ENCODE assay signal across 20 cellular contexts in the genomic region with DNA sequence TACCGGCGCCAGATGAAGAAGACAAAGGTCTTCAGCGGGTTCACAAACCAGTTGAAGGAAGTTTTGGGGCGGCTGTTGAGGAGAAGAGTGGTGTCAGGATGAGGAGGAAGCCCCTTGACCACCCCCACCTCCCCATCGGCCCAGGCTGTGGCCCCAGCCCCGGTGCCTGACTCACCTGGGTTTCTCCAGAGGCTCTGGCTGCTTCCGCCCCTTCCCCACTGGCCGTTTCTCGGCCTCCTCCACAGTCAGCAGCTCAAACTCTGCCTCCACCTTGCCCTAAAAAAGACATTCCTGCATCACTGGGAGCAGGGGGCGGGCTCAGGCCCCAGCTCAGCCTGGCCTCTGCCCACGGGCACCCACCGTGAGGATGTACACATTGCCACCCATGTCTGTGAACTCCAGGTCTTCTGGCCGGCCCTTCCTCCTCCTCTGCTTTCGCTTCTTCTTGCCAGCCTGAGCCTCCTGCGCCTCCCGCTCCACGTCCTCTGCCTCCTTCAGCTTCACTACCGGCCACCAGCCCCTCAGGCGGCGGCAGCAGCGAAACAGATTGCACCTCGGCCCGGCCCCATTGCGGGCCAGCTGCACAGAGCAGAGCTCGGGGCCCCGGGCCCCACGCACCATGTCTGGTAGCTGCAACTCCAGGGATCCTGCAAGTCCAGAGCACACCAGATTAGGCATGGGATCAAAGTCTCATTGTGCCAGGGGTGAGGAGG. TPM values are rescaled to one million over a fixed set of nuclear protein-coding genes. Genes with fewer than 3 reads are reported as not detected.
DNase-seq lines count a peak whose midpoint lies in the region; ATAC-seq and TF ChIP-seq lines count a peak whose summit lies in the region.
"Had no signal": no experiment of that assay in that cellular context is flagged by ENCODE, and none has a peak within 500 bp of the region (broad histone marks: within the 10 kb centered on the region; RNA-seq: fewer than 3 reads in every experiment).

No MANE protein-coding gene starts in this region.

- H3K4me2 ChIP-seq in HCT116 (ENCODE audit: low read length) = no peak overlapping the region
- H3K4me2 ChIP-seq: BLaER1 had no signal

- no peaks in the 10 kb centered on the region for H3K4me1 ChIP-seq in CD4-positive, CD25-positive, alpha-beta regulatory T cell (ENCODE audit: control insufficient read depth, insufficient read depth, low read length, poor library complexity, severe bottlenecking)
- H3K4me1 ChIP-seq in HCT116 (ENCODE audit: control insufficient read depth in 1 of 2, insufficient read depth in 2 of 2, low read length in 2 of 2) = no peaks in the 10 kb centered on the region; a peak in 1 of 4 replicates
- H3K4me1 ChIP-seq in CD8-positive, alpha-beta T cell (ENCODE audit: insufficient read depth, low read length) = no peaks in the 10 kb centered on the region
- H3K4me1 ChIP-seq: BLaER1, Peyer's patch had no signal

- no peaks in the 10 kb centered on the region for H3K27me3 ChIP-seq in CD4-positive, CD25-positive, alpha-beta regulatory T cell (ENCODE audit: control insufficient read depth, insufficient read depth, low read length)
- H3K27me3 ChIP-seq in HCT116 (ENCODE audit: insufficient read depth, low read length) = no peaks in the 10 kb centered on the region
- H3K27me3 ChIP-seq in CD8-positive, alpha-beta T cell (ENCODE audit: insufficient read depth, low read length) = no peaks in the 10 kb centered on the region
- H3K27me3 ChIP-seq: BLaER1, Peyer's patch had no signal

- H4K20me1 ChIP-seq in HCT116 (ENCODE audit: insufficient read depth) = no peaks in the 10 kb centered on the region
- H4K20me1 ChIP-seq: BLaER1 had no signal

- DNase-seq in CD4-positive, CD25-positive, alpha-beta regulatory T cell = no peak
- DNase-seq in HCT116 (ENCODE audit: low read depth, low spot score) (no peak), T-helper 17 cell (no peak), nephron progenitor cell (no peak), T-helper 9 cell (no peak), inferior parietal cortex (ENCODE audit: extremely low spot score) (no peak)
- no peak for DNase-seq in CD8-positive, alpha-beta T cell
- DNase-seq: GM23248, NCI-H1417 treated with DMSO at 0.1 percent for 48 hours, NCI-H1930, NCI-H226, NCI-H524 treated with DMSO at 0.1 percent for 48 hours, Right ventricle myocardium superior, SW 1271 had no signal

- H3K4me1 Mint-ChIP-seq in CD4-positive, CD25-positive, alpha-beta regulatory T cell = no peaks in the 10 kb centered on the region
- H3K4me1 Mint-ChIP-seq in T-helper 17 cell (peaks cover 18% of the 10 kb centered on the region), nephron progenitor cell (peaks cover 7% of the 10 kb centered on the region)
- no peaks in the 10 kb centered on the region for H3K4me1 Mint-ChIP-seq in CD8-positive, alpha-beta T cell (ENCODE audit: low read depth)

- TSS peak; percentile 40 for BruUV-seq in HCT116 (replicated peaks; lab: Mats Ljungman, UMichigan)

- CTCF ChIA-PET in HCT116 (lab: Charles Lee) = no interaction called here
- CTCF ChIA-PET in CD8-positive, alpha-beta T cell (lab: Charles Lee) = no interaction called here

- ATAC-seq in CD4-positive, CD25-positive, alpha-beta regulatory T cell (ENCODE audit: low read depth in 2 of 2) = no peak
- ATAC-seq in HCT116 (no peak), T-helper 17 cell (no peak), GM21723 (IDR thresholded peaks at IDR 0.05; ENCODE audit: unreplicated experiment) (no peak)
- no peak for ATAC-seq in CD8-positive, alpha-beta T cell

- intact Hi-C loops in HCT116 (cut with micrococcal nuclease) = no loop called here
- intact Hi-C loops in CD8-positive, alpha-beta T cell (cut with DNase I, micrococcal nuclease) = no loop called here

- H3K27ac Mint-ChIP-seq in CD4-positive, CD25-positive, alpha-beta regulatory T cell = peak overlapping the region in 2 of 3 donors; percentile 62 to 86
- H3K27ac Mint-ChIP-seq in T-helper 17 cell = peak overlapping the region; percentile 37
- H3K27ac Mint-ChIP-seq in nephron progenitor cell = peak overlapping the region; percentile 67
- H3K27ac Mint-ChIP-seq in CD8-positive, alpha-beta T cell = no peak overlapping the region

- peaks cover 27% of the 10 kb centered on the region for H3K36me3 ChIP-seq in CD4-positive, CD25-positive, alpha-beta regulatory T cell (ENCODE audit: control insufficient read depth, insufficient read depth, low read length)
- H3K36me3 ChIP-seq in HCT116 (ENCODE audit: control insufficient read depth in 1 of 2, insufficient read depth in 2 of 2, low read length in 2 of 2) = peaks cover 20 to 31% of the 10 kb centered on the region in 2 experiments; a peak in 3 of 4 replicates
- peaks cover 12% of the 10 kb centered on the region for H3K36me3 ChIP-seq in CD8-positive, alpha-beta T cell (ENCODE audit: insufficient read depth, low read length)

- no peak overlapping the region for H3K4me3 Mint-ChIP-seq in CD4-positive, CD25-positive, alpha-beta regulatory T cell
- H3K4me3 Mint-ChIP-seq in T-helper 17 cell = no peak overlapping the region
- no peak overlapping the region for H3K4me3 Mint-ChIP-seq in nephron progenitor cell
- no peak overlapping the region for H3K4me3 Mint-ChIP-seq in CD8-positive, alpha-beta T cell

- no peaks in the 10 kb centered on the region for H3K79me2 ChIP-seq in HCT116 (ENCODE audit: insufficient read depth, low read length)

- no peak overlapping the region for H2AFZ ChIP-seq in HCT116 (ENCODE audit: low read depth, low read length, poor library complexity, severe bottlenecking)
- H2AFZ ChIP-seq: GM23248 had no signal

- peaks cover 36% of the 10 kb centered on the region for H3K36me3 Mint-ChIP-seq in CD4-positive, CD25-positive, alpha-beta regulatory T cell
- peaks cover 13% of the 10 kb centered on the region for H3K36me3 Mint-ChIP-seq in T-helper 17 cell (ENCODE audit: low read depth)
- H3K36me3 Mint-ChIP-seq in nephron progenitor cell (ENCODE audit: low read depth) = peaks cover 32% of the 10 kb centered on the region
- peaks cover 31% of the 10 kb centered on the region for H3K36me3 Mint-ChIP-seq in CD8-positive, alpha-beta T cell

- no peak for TF ChIP-seq POLR2A in HCT116 (IDR thresholded peaks at IDR 0.05; ENCODE audit: borderline replicate concordance, extremely low read depth, insufficient read depth, insufficient read length)

- TF ChIP-seq CTCF in HCT116 (IDR thresholded peaks at IDR 0.05 in 2 of 3, conservative IDR thresholded peaks at IDR 0.05 in 1 of 3; ENCODE audit: borderline replicate concordance in 1 of 3, insufficient read depth in 1 of 3, low read depth in 2 of 3, low read length in 2 of 3) (no peak), nephron progenitor cell (IDR thresholded peaks at IDR 0.05) (no peak)
- no peak for TF ChIP-seq CTCF in CD8-positive, alpha-beta T cell (IDR thresholded peaks at IDR 0.05)

- no peak overlapping the region for H3K4me3 ChIP-seq in CD4-positive, CD25-positive, alpha-beta regulatory T cell (ENCODE audit: low read depth, low read length)
- no peak overlapping the region for H3K4me3 ChIP-seq in HCT116 (replicated peaks in 1 of 2; ENCODE audit: low read depth in 1 of 2, low read length in 2 of 2)
- H3K4me3 ChIP-seq in CD8-positive, alpha-beta T cell (ENCODE audit: low read depth, low read length) = no peak overlapping the region
- H3K4me3 ChIP-seq: BLaER1, GM23248, Peyer's patch had no signal

- POLR2A ChIA-PET in HCT116 (lab: Charles Lee) = no interaction called here
- POLR2A ChIA-PET in CD8-positive, alpha-beta T cell (lab: Charles Lee) = no interaction called here

- no peaks in the 10 kb centered on the region for H3K27me3 Mint-ChIP-seq in CD4-positive, CD25-positive, alpha-beta regulatory T cell
- H3K27me3 Mint-ChIP-seq in T-helper 17 cell (peaks cover 5% of the 10 kb centered on the region), nephron progenitor cell (ENCODE audit: low read depth, poor library complexity) (no peaks in the 10 kb centered on the region)
- peaks cover 2% of the 10 kb centered on the region for H3K27me3 Mint-ChIP-seq in CD8-positive, alpha-beta T cell (ENCODE audit: low read depth)

- H3K9me2 ChIP-seq in HCT116 (ENCODE audit: insufficient read depth) = no peaks in the 10 kb centered on the region

- H3K9ac ChIP-seq in HCT116 (ENCODE audit: low read length) = no peak overlapping the region
- H3K9ac ChIP-seq: BLaER1, GM23248 had no signal

- RAD21 ChIA-PET in HCT116 (lab: Charles Lee; ENCODE audit: low non-redundant PET in 1 of 2, low total read pairs in 2 of 2, uncharacterized antibody in 2 of 2, unreplicated experiment in 2 of 2) = no interaction called here

- H3K9me3 ChIP-seq in CD4-positive, CD25-positive, alpha-beta regulatory T cell (ENCODE audit: control insufficient read depth in 2 of 2, low read length in 2 of 2) = no peaks in the 10 kb centered on the region
- H3K9me3 ChIP-seq in HCT116 (ENCODE audit: control insufficient read depth in 1 of 2, insufficient read depth in 1 of 2, low read depth in 1 of 2, low read length in 2 of 2) (no peaks in the 10 kb centered on the region), T-helper 17 cell (ENCODE audit: control insufficient read depth, low read length, poor library complexity, severe bottlenecking) (no peaks in the 10 kb centered on the region)
- no peaks in the 10 kb centered on the region for H3K9me3 ChIP-seq in CD8-positive, alpha-beta T cell (ENCODE audit: low read length)
- H3K9me3 ChIP-seq: BLaER1, Peyer's patch had no signal

- no peak overlapping the region for H3K27ac ChIP-seq in CD4-positive, CD25-positive, alpha-beta regulatory T cell (ENCODE audit: insufficient read depth, low read length, poor library complexity, severe bottlenecking)
- no peak overlapping the region for H3K27ac ChIP-seq in HCT116 (ENCODE audit: low read depth, low read length)
- H3K27ac ChIP-seq in CD8-positive, alpha-beta T cell (ENCODE audit: low read depth, low read length) = no peak overlapping the region
- H3K27ac ChIP-seq: BLaER1, GM23248, Peyer's patch had no signal

- H3K9me3 Mint-ChIP-seq in CD4-positive, CD25-positive, alpha-beta regulatory T cell = no peaks in the 10 kb centered on the region
- no peaks in the 10 kb centered on the region for H3K9me3 Mint-ChIP-seq in nephron progenitor cell
- no peaks in the 10 kb centered on the region for H3K9me3 Mint-ChIP-seq in CD8-positive, alpha-beta T cell

- no peak for TF ChIP-seq RAD21 in HCT116 (IDR thresholded peaks at IDR 0.05; ENCODE audit: low read depth)

RNA-seq across cellular contexts. Expression of gene ERGIC3, which starts 17.3 kb away (rescaled TPM):
- 132 TPM for total RNA-seq in CD4-positive, CD25-positive, alpha-beta regulatory T cell
- polyA plus RNA-seq in CD4-positive, CD25-positive, alpha-beta regulatory T cell = 100 to 1,000 TPM; 121 to 138 (median 131) TPM
- 229 TPM for total RNA-seq in HCT116 (2021; ENCODE audit: unreplicated experiment)
- 466 and 560 TPM in 2 replicates for polyA plus RNA-seq in HCT116 (2012)
- total RNA-seq in T-helper 17 cell = 100 to 1,000 TPM; 139 to 158 TPM
- total RNA-seq in CD8-positive, alpha-beta T cell = 100 to 1,000 TPM; 149 TPM

RNA-seq across cellular contexts. Expression of gene C20orf173, which starts 29.7 kb away (rescaled TPM):
- not detected for total RNA-seq in CD4-positive, CD25-positive, alpha-beta regulatory T cell
- not detected for polyA plus RNA-seq in CD4-positive, CD25-positive, alpha-beta regulatory T cell
- total RNA-seq in HCT116 (2021; ENCODE audit: unreplicated experiment) = not detected
- polyA plus RNA-seq in HCT116 (2012) = not detected in 2 replicates
- total RNA-seq in T-helper 17 cell = not detected
- total RNA-seq in CD8-positive, alpha-beta T cell = not detected
- total RNA-seq: A673, GM23248, HT-29, M059J, Peyer's patch, Right ventricle myocardium superior had no signal
- polyA plus RNA-seq: GM23248 had no signal

RNA-seq across cellular contexts. Expression of gene SPAG4, which starts 56.5 kb away (rescaled TPM):
- 21.8 TPM for total RNA-seq in CD4-positive, CD25-positive, alpha-beta regulatory T cell
- polyA plus RNA-seq in CD4-positive, CD25-positive, alpha-beta regulatory T cell = 1 to 10 TPM in 1 of 4 donors, under 1 TPM in 3; 0.11 to 1.2 (median 0.34) TPM
- total RNA-seq in HCT116 (2021; ENCODE audit: unreplicated experiment) (6.2 TPM), T-helper 17 cell (10 to 100 TPM; 13.7 to 15.7 TPM)
- polyA plus RNA-seq in HCT116 (2012) = 10.3 and 12.9 TPM in 2 replicates
- total RNA-seq in CD8-positive, alpha-beta T cell = 10 to 100 TPM; 18.9 to 19.7 TPM
